ENCODE assay signal across 8 cellular contexts in the genomic region with DNA sequence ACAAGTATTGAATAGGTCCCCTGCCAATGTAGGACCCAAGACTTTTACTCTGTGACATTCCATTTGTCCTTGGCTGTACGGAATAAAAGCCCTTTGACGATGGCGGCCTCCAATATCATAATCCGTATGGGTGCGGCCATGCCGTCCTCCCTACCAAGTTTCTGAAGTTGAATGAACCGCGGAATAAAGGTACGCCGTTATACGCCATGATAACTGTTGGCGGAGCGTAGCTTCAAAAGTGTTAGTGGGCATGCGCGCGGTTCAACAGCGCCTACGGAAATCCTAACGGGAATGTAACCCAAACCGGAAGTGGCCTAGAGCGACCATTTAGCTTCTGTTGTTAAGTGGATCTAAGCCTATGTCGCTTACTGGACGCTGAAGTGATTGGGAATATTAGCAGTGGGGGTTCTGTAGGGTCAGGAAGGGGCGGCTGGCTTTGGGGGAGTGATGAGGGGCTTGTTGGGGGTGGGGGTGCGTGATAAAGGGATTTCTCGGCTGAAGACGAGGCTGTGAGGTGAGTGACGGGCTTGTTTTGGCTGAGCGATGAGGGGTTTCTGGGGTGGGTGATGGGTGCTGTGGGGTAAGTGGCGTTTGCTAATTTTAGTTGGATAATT. TPM values are rescaled to one million over a fixed set of nuclear protein-coding genes. Genes with fewer than 3 reads are reported as not detected.
A peak's percentile ranks its signal among the peaks of the same experiment; 100 is the strongest.
DNase-seq lines count a peak whose midpoint lies in the region; ATAC-seq and TF ChIP-seq lines count a peak whose summit lies in the region.

A gene (plus strand): TSS at position 322 of the 614 bp plus-strand sequence. CDS start 2,047 bp downstream, outside the sequence.

- H3K27ac ChIP-seq in hepatocyte = no peak within 1 kb of the TSS
- peak within 1 kb of the TSS; percentile 57 for H3K27ac ChIP-seq in vagina

- H3K4me1 ChIP-seq in hepatocyte (ENCODE audit: insufficient read depth) (no peaks in the 10 kb centered on the region), vagina (peaks cover 24% of the 10 kb centered on the region)

- H2AFZ ChIP-seq in hepatocyte = peak within 1 kb of the TSS; percentile 43

- H3K9me3 ChIP-seq in hepatocyte (ENCODE audit: low read depth) = no peaks in the 10 kb centered on the region
- H3K9me3 ChIP-seq in vagina = no peaks in the 10 kb centered on the region

- peaks cover 10% of the 10 kb centered on the region for H3K79me2 ChIP-seq in hepatocyte

- no peaks in the 10 kb centered on the region for H3K9me2 ChIP-seq in hepatocyte (replicated peaks; ENCODE audit: insufficient read depth)

- H4K20me1 ChIP-seq in hepatocyte (ENCODE audit: insufficient read depth, poor library complexity, severe bottlenecking) = no peaks in the 10 kb centered on the region

- peak within 1 kb of the TSS; percentile 77 for H3K4me2 ChIP-seq in hepatocyte

- TF ChIP-seq POLR2A in vagina (IDR thresholded peaks at IDR 0.05) = no peak

- TF ChIP-seq CTCF in GM10266 (IDR thresholded peaks at IDR 0.05; ENCODE audit: control insufficient read depth, insufficient read depth, low read depth, missing control alignments) (no peak), hepatocyte (IDR thresholded peaks at IDR 0.05; ENCODE audit: poor library complexity) (no peak), vagina (IDR thresholded peaks at IDR 0.05) (peak in 1 of 3 experiments; percentile 7)

- ATAC-seq in HG02678 (IDR thresholded peaks at IDR 0.05; ENCODE audit: unreplicated experiment) = peak; percentile 92

- H3K36me3 ChIP-seq in hepatocyte (replicated peaks; ENCODE audit: insufficient read depth, low read depth) (peaks cover 3% of the 10 kb centered on the region), vagina (peaks cover 0 to 14% of the 10 kb centered on the region in 2 donors)

- intact Hi-C loops in vagina (cut with DNase I) = no loop called here

- H3K4me3 ChIP-seq in hepatocyte (peak within 1 kb of the TSS; percentile 14), vagina (peak within 1 kb of the TSS; percentile 70 to 75)

- 40% methylated on average over 28 of the region's 30 CpGs for WGBS in hepatocyte (ENCODE audit: low lambda C conversion rate, missing lambda C conversion rate)

- DNase-seq in GM10266 (ENCODE audit: extremely low spot score) (peak; percentile 76), NCI-H146 (lab: John Stamatoyannopoulos, UW) (peak; percentile 97), T-helper 9 cell (peak; percentile 65), astrocyte of the hippocampus (ENCODE audit: low read depth, low spot score) (peak; percentile 98), hepatocyte (ENCODE audit: low spot score) (peak; percentile 93), putamen (ENCODE audit: low spot score) (peak; percentile 98), vagina (ENCODE audit: extremely low spot score in 2 of 2) (no peak)

- H3K27me3 ChIP-seq in hepatocyte (no peaks in the 10 kb centered on the region), vagina (no peaks in the 10 kb centered on the region)

RNA-seq across cellular contexts. Expression of the gene that starts here (rescaled TPM):
- total RNA-seq in hepatocyte (3.9 and 4.1 TPM in 2 replicates), vagina (8.1 TPM)
- polyA plus RNA-seq in hepatocyte = 0.67 and 1.1 TPM in 2 replicates

Comparison
In these comparisons a context has a peak if more than half of its experiments do, and no peak if none do; other contexts are left out.
1. DNase-seq: peak in GM10266 (single experiment), NCI-H146 (single experiment), T-helper 9 cell (single experiment), astrocyte of the hippocampus (single experiment), hepatocyte (single experiment) and putamen (single experiment); none in vagina (0 of 2).